7 cellular contexts compared by ENCODE assay signal in the genomic region with DNA sequence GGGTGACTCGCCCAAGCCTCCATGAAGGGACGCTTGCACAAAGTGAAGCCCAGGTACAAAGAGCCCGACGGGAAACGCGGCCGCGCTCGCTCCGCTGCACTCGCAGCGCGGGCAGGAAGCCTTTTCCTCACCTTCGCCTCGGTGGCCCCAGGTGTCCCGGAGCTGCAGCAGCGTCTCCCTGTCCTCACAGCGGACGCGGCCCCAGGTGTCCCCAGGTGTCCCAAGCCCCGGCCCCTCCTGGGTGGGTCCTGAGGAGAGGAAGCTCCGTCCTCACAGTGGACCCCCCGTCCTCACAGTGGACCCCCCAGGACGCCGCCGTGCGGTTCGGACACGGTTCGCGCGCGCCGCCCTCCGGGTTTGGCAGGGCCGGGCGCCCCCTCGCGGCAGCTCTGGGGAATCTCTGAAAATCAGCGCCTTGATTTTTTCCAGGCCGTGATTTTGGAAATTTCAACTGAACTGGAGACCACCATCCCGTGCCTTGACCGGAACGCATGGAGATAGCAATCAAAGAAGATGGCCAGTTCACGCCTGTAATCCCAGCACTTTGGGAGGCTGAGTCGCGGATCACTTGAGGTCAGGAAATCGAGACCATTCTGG. TPM values are rescaled to one million over a fixed set of nuclear protein-coding genes. Genes with fewer than 3 reads are reported as not detected.
"Had no signal": no experiment of that assay in that cellular context is flagged by ENCODE, and none has a peak within 500 bp of the region (broad histone marks: within the 10 kb centered on the region; RNA-seq: fewer than 3 reads in every experiment).

No MANE protein-coding gene starts in this region.

RNA-seq across cellular contexts. Expression of a gene that starts 23.9 kb away (rescaled TPM):
- total RNA-seq: activated CD4-positive, alpha-beta memory T cell treated with anti-CD3 and anti-CD28 coated beads, Interleukin-2, amount 10 ng/mL, durations not matched to agents 7 days and 5 days; activated T-cell treated with anti-CD3 and anti-CD28 coated beads, Interleukin-2, amount 50 U/mL, for 4 hours; cardiac septum; esophagus mucosa; occipital lobe; right cardiac atrium; tibial nerve had no signal
- polyA plus RNA-seq: right cardiac atrium had no signal
